16 cellular contexts compared by ENCODE assay signal in genomic region chr19:41161903-41162302, GRCh38. TPM values are rescaled to one million over a fixed set of nuclear protein-coding genes. Genes with fewer than 3 reads are reported as not detected.
DNase-seq lines count a peak whose midpoint lies in the region; ATAC-seq and TF ChIP-seq lines count a peak whose summit lies in the region.
"Had no signal": no experiment of that assay in that cellular context is flagged by ENCODE, and none has a peak within 500 bp of the region (broad histone marks: within the 10 kb centered on the region; RNA-seq: fewer than 3 reads in every experiment).

No MANE protein-coding gene starts in this region.

- no peaks in the 10 kb centered on the region for H3K27me3 ChIP-seq in H9 (ENCODE audit: insufficient read depth, low read length)
- no peaks in the 10 kb centered on the region for H3K27me3 ChIP-seq in SU-DHL-6 (ENCODE audit: low read length)
- H3K27me3 ChIP-seq: body of pancreas had no signal

- H2BK12ac ChIP-seq in H9 (ENCODE audit: insufficient read length, low read depth, low read length): no peak overlapping the region

- H3K56ac ChIP-seq in H9 (ENCODE audit: insufficient read length, low read depth, low read length): no peak overlapping the region

- H3K79me2 ChIP-seq in H9 (ENCODE audit: insufficient read depth, low read length) (no peaks in the 10 kb centered on the region), SU-DHL-6 (ENCODE audit: insufficient read depth, low read length) (no peaks in the 10 kb centered on the region)

- peaks cover 5 to 6% of the 10 kb centered on the region in 2 experiments; a peak in 4 of 5 replicates for H3K9me3 Mint-ChIP-seq in H9

- no peak overlapping the region for H4K5ac ChIP-seq in H9 (ENCODE audit: insufficient read length, low read depth, low read length)

- H3K27ac Mint-ChIP-seq in H9: no peak overlapping the region

- H3K4me1 Mint-ChIP-seq in H9: peaks cover 6 to 9% of the 10 kb centered on the region in 2 experiments

- peak overlapping the region in 1 of 2 experiments; percentile 39; a peak in 1 of 5 replicates for H3K4me3 Mint-ChIP-seq in H9

- no peak overlapping the region for H3K4me3 ChIP-seq in SU-DHL-6 (ENCODE audit: insufficient read depth, low read length, poor library complexity, severe bottlenecking)
- H3K4me3 ChIP-seq: body of pancreas had no signal

- DNase-seq in DMS53 (lab: John Stamatoyannopoulos, UW) (peak; percentile 42), DMS53 treated with DMSO at 0.1 percent for 48 hours (lab: John Stamatoyannopoulos, UW; ENCODE audit: unreplicated experiment) (no peak), H9 (peak; percentile 71), iPS-NIHi7 (ENCODE audit: extremely low spot score) (peak; percentile 64), ureter (ENCODE audit: low spot score) (no peak)
- DNase-seq in activated naive CD4-positive, alpha-beta T cell (lab: John Stamatoyannopoulos, UW): no peak
- DNase-seq: activated gamma-delta T cell treated with Interleukin-2 at 50 U/mL for 16 hours, body of pancreas, foreskin fibroblast, midbrain, MV-4-11, small intestine had no signal

- H4K20me1 ChIP-seq in H9 (ENCODE audit: control insufficient read depth, insufficient read depth, insufficient read length) (no peaks in the 10 kb centered on the region), SU-DHL-6 (ENCODE audit: low read depth, low read length) (no peaks in the 10 kb centered on the region)

- no CpG with 5 or more reads among the region's 5 CpGs for WGBS in H9 (ENCODE audit: extremely low coverage, insufficient read length, low lambda C conversion rate)

- H2AFZ ChIP-seq in H9 (ENCODE audit: low read length) (no peak overlapping the region), SU-DHL-6 (ENCODE audit: low read depth, low read length, severe bottlenecking) (no peak overlapping the region)

- H2BK120ac ChIP-seq in H9 (ENCODE audit: low read depth, low read length, poor library complexity, severe bottlenecking): no peak overlapping the region

- H3K23me2 ChIP-seq in H9 (ENCODE audit: insufficient read length, low read depth, low read length, poor library complexity, severe bottlenecking): no peaks in the 10 kb centered on the region

- H4K91ac ChIP-seq in H9 (ENCODE audit: insufficient read length, low read depth, low read length): no peak overlapping the region

- H4K8ac ChIP-seq in H9 (replicated peaks; ENCODE audit: insufficient read length, low read depth, low read length): no peak overlapping the region

- H3K27ac ChIP-seq in H9 (ENCODE audit: insufficient read length, low read depth, low read length) (no peak overlapping the region), SU-DHL-6 (ENCODE audit: low read depth, low read length) (no peak overlapping the region)
- H3K27ac ChIP-seq: body of pancreas had no signal

- no peaks in the 10 kb centered on the region for H3K36me3 ChIP-seq in SU-DHL-6 (ENCODE audit: low read length)

- H2BK5ac ChIP-seq in H9 (ENCODE audit: insufficient read length, low read length): no peak overlapping the region

- ATAC-seq in HG02678 (IDR thresholded peaks at IDR 0.05; ENCODE audit: unreplicated experiment): no peak
- ATAC-seq: body of pancreas had no signal

- no peak overlapping the region for H3K4ac ChIP-seq in H9 (ENCODE audit: low read depth, low read length)

- no peak overlapping the region for H2AK5ac ChIP-seq in H9 (ENCODE audit: insufficient read length, low read length)

- TF ChIP-seq CTCF in H9 (conservative IDR thresholded peaks at IDR 0.05): peak; percentile 71
- TF ChIP-seq CTCF in SU-DHL-6 (IDR thresholded peaks at IDR 0.05; ENCODE audit: insufficient read depth, low read length, poor library complexity, severe bottlenecking): peak; percentile 33

- H3T11ph ChIP-seq in H9 (ENCODE audit: low read length): no peak overlapping the region

- H3K23ac ChIP-seq in H9 (ENCODE audit: insufficient read length, low read depth, low read length): no peak overlapping the region

- no peaks in the 10 kb centered on the region for H3F3A ChIP-seq in SU-DHL-6 (ENCODE audit: insufficient read depth)

- H2BK20ac ChIP-seq in H9 (ENCODE audit: low read depth, low read length, poor library complexity, severe bottlenecking): no peak overlapping the region

- H2BK15ac ChIP-seq in H9 (ENCODE audit: low read depth, low read length): no peak overlapping the region

- no peak overlapping the region for H3K14ac ChIP-seq in H9 (ENCODE audit: insufficient read depth, low read length)

- H3K27me3 Mint-ChIP-seq in H9 (ENCODE audit: low read depth): no peaks in the 10 kb centered on the region; the same call in 1 of the 2 replicates

- no peaks in the 10 kb centered on the region for H3K9me2 ChIP-seq in SU-DHL-6 (replicated peaks; ENCODE audit: insufficient read depth, low read length)

- H3K36me3 Mint-ChIP-seq in H9 (ENCODE audit: insufficient read depth in 1 of 3, low read depth in 3 of 3): peaks cover 0 to 10% (median 8%) of the 10 kb centered on the region in 3 experiments; a peak in 4 of 7 replicates

- H3K4me2 ChIP-seq in H9 (ENCODE audit: insufficient read depth, insufficient read length, low read length) (no peak overlapping the region), SU-DHL-6 (ENCODE audit: low read depth, low read length, poor library complexity, severe bottlenecking) (no peak overlapping the region)

- no peaks in the 10 kb centered on the region for H3K79me1 ChIP-seq in H9 (ENCODE audit: insufficient read depth, low read depth, low read length, poor library complexity, severe bottlenecking)

- peaks cover 4% of the 10 kb centered on the region; the same call in 1 of the 2 replicates for H3K4me1 ChIP-seq in H9 (ENCODE audit: insufficient read depth, low read length)

- H3K9me3 ChIP-seq in H9 (ENCODE audit: control insufficient read depth, low read depth, low read length) (no peaks in the 10 kb centered on the region), SU-DHL-6 (ENCODE audit: insufficient read depth, low read length) (no peaks in the 10 kb centered on the region)
- H3K9me3 ChIP-seq: body of pancreas had no signal

- H3K9ac ChIP-seq in H9 (ENCODE audit: extremely low read depth, insufficient read length, low read length) (no peak overlapping the region), SU-DHL-6 (ENCODE audit: low read length) (no peak overlapping the region)

- H3K18ac ChIP-seq in H9 (ENCODE audit: insufficient read length, low read depth, low read length): no peak overlapping the region

RNA-seq across cellular contexts. Expression of gene CYP2S1, which starts 31.1 kb away (rescaled TPM):
- total RNA-seq in H9 (2021) (159 and 175 TPM in 2 replicates), ureter (13.2 TPM)
- total RNA-seq: osteoblast had no signal

RNA-seq across cellular contexts. Expression of gene CYP2F1, which starts 47.7 kb away (rescaled TPM):
- total RNA-seq in H9 (2021) (0.63 TPM in 1 of 2 replicates, not detected in the other), ureter (not detected)
- total RNA-seq: A172, body of pancreas, osteoblast had no signal

RNA-seq across cellular contexts. Expression of gene AXL, which starts 57.1 kb away (rescaled TPM):
- total RNA-seq in H9 (2021): 29.4 and 30.3 TPM in 2 replicates
- total RNA-seq in ureter: 40.1 TPM

Comparison
In these comparisons a context has a peak if more than half of its experiments do, and no peak if none do; other contexts are left out.
1. DNase-seq: peak in DMS53 (single experiment), H9 (single experiment) and iPS-NIHi7 (single experiment); none in DMS53 treated with DMSO at 0.1 percent for 48 hours (single experiment), activated naive CD4-positive, alpha-beta T cell (0 of 4) and ureter (single experiment).
2. RNA of gene CYP2S1, which starts 31.1 kb away (total RNA-seq): 159 to 175 TPM in H9; 13.2 TPM in ureter (single experiment); every median in the first group is over 10 times any median in the second.